In the genomic region with DNA sequence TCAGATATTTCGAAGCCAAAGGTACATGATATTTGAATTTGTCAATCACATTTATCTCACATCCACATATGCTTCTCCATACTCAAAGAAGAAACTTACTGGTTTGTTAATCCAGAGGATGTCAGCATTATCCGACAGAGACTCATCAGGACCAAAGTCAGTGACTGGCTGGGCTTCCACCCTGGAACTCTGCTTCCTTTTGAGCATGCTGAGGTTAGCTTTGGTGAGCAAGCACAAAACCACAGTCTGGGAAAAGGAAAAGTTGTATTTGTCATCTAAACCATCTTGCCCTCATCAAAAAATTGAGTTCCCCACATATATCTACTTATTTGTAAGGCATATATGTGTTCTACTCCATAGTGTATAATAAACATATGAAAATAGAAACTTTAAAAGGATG, we compare ENCODE assay signal across 1 cellular context.
TF ChIP-seq lines count a peak whose summit lies in the region.

No MANE protein-coding gene starts in this region.

TF ChIP-seq in IMR-90, 13 proteins besides CTCF, POLR2A, EP300 and RAD21:
- TF ChIP-seq SMC3 (IDR thresholded peaks at IDR 0.05; ENCODE audit: low read depth, low read length) (no peak), FOS (IDR thresholded peaks at IDR 0.05; ENCODE audit: low read depth, low read length) (0 out of 2 replicates have a peak, but pooled peaks have one; percentile 17), RCOR1 (IDR thresholded peaks at IDR 0.05; ENCODE audit: insufficient replicate concordance, low read length) (no peak), MAFK (IDR thresholded peaks at IDR 0.05; ENCODE audit: low read depth, low read length) (peak; percentile 75), CEBPB (IDR thresholded peaks at IDR 0.05; ENCODE audit: low read depth, low read length) (no peak), NFE2L2 (IDR thresholded peaks at IDR 0.05; ENCODE audit: low read depth, low read length) (no peak), MXI1 (IDR thresholded peaks at IDR 0.05; ENCODE audit: borderline replicate concordance, low read depth, low read length) (no peak), MAZ (IDR thresholded peaks at IDR 0.05; ENCODE audit: borderline replicate concordance, low read depth, low read length) (no peak), ELK1 (IDR thresholded peaks at IDR 0.05; ENCODE audit: borderline replicate concordance, low read depth, low read length) (no peak), BHLHE40 (IDR thresholded peaks at IDR 0.05; ENCODE audit: low read depth, low read length) (no peak), CHD1 (IDR thresholded peaks at IDR 0.05; ENCODE audit: low read depth, low read length) (no peak), RFX5 (IDR thresholded peaks at IDR 0.05; ENCODE audit: low read depth, low read length) (no peak)
- TF ChIP-seq, protein P1, sequence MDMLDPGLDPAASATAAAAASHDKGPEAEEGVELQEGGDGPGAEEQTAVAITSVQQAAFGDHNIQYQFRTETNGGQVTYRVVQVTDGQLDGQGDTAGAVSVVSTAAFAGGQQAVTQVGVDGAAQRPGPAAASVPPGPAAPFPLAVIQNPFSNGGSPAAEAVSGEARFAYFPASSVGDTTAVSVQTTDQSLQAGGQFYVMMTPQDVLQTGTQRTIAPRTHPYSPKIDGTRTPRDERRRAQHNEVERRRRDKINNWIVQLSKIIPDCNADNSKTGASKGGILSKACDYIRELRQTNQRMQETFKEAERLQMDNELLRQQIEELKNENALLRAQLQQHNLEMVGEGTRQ (IDR thresholded peaks at IDR 0.05; ENCODE audit: low read depth, low read length): no peak
